Comparison of ENCODE assay signal across 8 cellular contexts in genomic region chr1:22275626-22276395, GRCh38.
A peak's percentile ranks its signal among the peaks of the same experiment; 100 is the strongest.
DNase-seq lines count a peak whose midpoint lies in the region; ATAC-seq and TF ChIP-seq lines count a peak whose summit lies in the region.

No MANE protein-coding gene starts in this region.

- peaks cover 0 to 3% (median 0%) of the 10 kb centered on the region in 5 donors for H3K9me3 Mint-ChIP-seq in CD8-positive, alpha-beta memory T cell

- WGBS in right lobe of liver (ENCODE audit: insufficient coverage, low coverage, low lambda C conversion rate, missing lambda C conversion rate): 2% methylated on average over 8 of the region's 16 CpGs

- peaks cover 0 to 3% (median 0%) of the 10 kb centered on the region in 3 donors for H3K36me3 Mint-ChIP-seq in CD8-positive, alpha-beta memory T cell

- no peaks in the 10 kb centered on the region for H3K4me1 ChIP-seq in right lobe of liver
- H3K4me1 ChIP-seq in CD8-positive, alpha-beta memory T cell (ENCODE audit: insufficient read depth, low read length): no peaks in the 10 kb centered on the region

- H3K9me3 ChIP-seq in right lobe of liver: no peaks in the 10 kb centered on the region
- H3K9me3 ChIP-seq in CD8-positive, alpha-beta memory T cell (ENCODE audit: low read length): no peaks in the 10 kb centered on the region

- TF ChIP-seq CTCF in GM10248 (IDR thresholded peaks at IDR 0.05; ENCODE audit: control extremely low read depth, extremely low read depth, low read depth, missing control alignments): peak; percentile 75
- peak; percentile 90 for TF ChIP-seq CTCF in VCaP (conservative IDR thresholded peaks at IDR 0.05)
- peak; percentile 94 for TF ChIP-seq CTCF in choroid plexus epithelial cell (conservative IDR thresholded peaks at IDR 0.05; ENCODE audit: low read depth, low read length)
- TF ChIP-seq CTCF in right lobe of liver (IDR thresholded peaks at IDR 0.05): peak; percentile 58 to 80 (median 76)

- H3K27ac ChIP-seq in VCaP (no peak overlapping the region), right lobe of liver (no peak overlapping the region)
- H3K27ac ChIP-seq in CD8-positive, alpha-beta memory T cell (ENCODE audit: low read depth, low read length): no peak overlapping the region

- CTCF ChIA-PET in GM10248 (lab: Yijun Ruan, JAX): interaction anchor here (0.7 to 6.5 kb wide), 21 partner anchors 9 to 391 kb away, joined by 3 to 49 read pairs (median 4); no protein-coding TSS in a partner anchor
- CTCF ChIA-PET in CD8-positive, alpha-beta memory T cell (lab: Charles Lee): no interaction called here

- no peak overlapping the region for H3K4me3 Mint-ChIP-seq in CD8-positive, alpha-beta memory T cell

- peak; percentile 79 for DNase-seq in GM10248 (ENCODE audit: extremely low spot score)
- peak; percentile 35 for DNase-seq in NCI-H1092 (lab: John Stamatoyannopoulos, UW)
- DNase-seq in choroid plexus epithelial cell (ENCODE audit: low read depth): peak; percentile 78
- DNase-seq in right lobe of liver: peak in 1 of 3 donors; percentile 51
- peak; percentile 69 for DNase-seq in stimulated activated CD8-positive, alpha-beta memory T cell treated with anti-CD3 and anti-CD28 coated beads, Interleukin-4, amount 100 ng/mL, for 48 hours
- no peak for DNase-seq in CD8-positive, alpha-beta memory T cell

- no peak overlapping the region for H3K27ac Mint-ChIP-seq in CD8-positive, alpha-beta memory T cell

- peaks cover 0 to 9% of the 10 kb centered on the region in 2 donors for H3K27me3 ChIP-seq in right lobe of liver
- H3K27me3 ChIP-seq in CD8-positive, alpha-beta memory T cell (ENCODE audit: insufficient read depth, low read length, poor library complexity, severe bottlenecking): peaks cover 6% of the 10 kb centered on the region

- ATAC-seq in right lobe of liver (peak; percentile 85 to 95 (median 90)), HG03108 (IDR thresholded peaks at IDR 0.05; ENCODE audit: unreplicated experiment) (no peak)

- peaks cover 9 to 38% of the 10 kb centered on the region in 2 donors for H3K27me3 Mint-ChIP-seq in CD8-positive, alpha-beta memory T cell

- H3K36me3 ChIP-seq in right lobe of liver: no peaks in the 10 kb centered on the region
- no peaks in the 10 kb centered on the region for H3K36me3 ChIP-seq in CD8-positive, alpha-beta memory T cell (ENCODE audit: insufficient read depth, low read length)

- H3K4me3 ChIP-seq in choroid plexus epithelial cell (ENCODE audit: low read depth, low read length) (no peak overlapping the region), right lobe of liver (no peak overlapping the region)
- H3K4me3 ChIP-seq in CD8-positive, alpha-beta memory T cell (ENCODE audit: low read length): no peak overlapping the region

- TF ChIP-seq POLR2A in right lobe of liver (IDR thresholded peaks at IDR 0.05): no peak

- H3K4me1 Mint-ChIP-seq in CD8-positive, alpha-beta memory T cell: no peaks in the 10 kb centered on the region

- intact Hi-C loops in right lobe of liver (cut with DNase I): loop anchor here in 1 of 2 donors (10.0 kb wide), 1 partner anchor 141 kb away; no protein-coding TSS in a partner anchor

- POLR2A ChIA-PET in GM10248 (lab: Yijun Ruan, JAX): no interaction called here
- POLR2A ChIA-PET in CD8-positive, alpha-beta memory T cell (lab: Charles Lee): no interaction called here

Comparison
In these comparisons a context has a peak if more than half of its experiments do, and no peak if none do; other contexts are left out.
1. DNase-seq: peak in GM10248 (single experiment), NCI-H1092 (single experiment), choroid plexus epithelial cell (single experiment) and stimulated activated CD8-positive, alpha-beta memory T cell treated with anti-CD3 and anti-CD28 coated beads, Interleukin-4, amount 100 ng/mL, for 48 hours (single experiment); none in CD8-positive, alpha-beta memory T cell (0 of 5).
2. Peak in every context shown above with its lines, with median percentiles within 50 percentile points of each other: CTCF ChIP-seq.